In the genomic region with DNA sequence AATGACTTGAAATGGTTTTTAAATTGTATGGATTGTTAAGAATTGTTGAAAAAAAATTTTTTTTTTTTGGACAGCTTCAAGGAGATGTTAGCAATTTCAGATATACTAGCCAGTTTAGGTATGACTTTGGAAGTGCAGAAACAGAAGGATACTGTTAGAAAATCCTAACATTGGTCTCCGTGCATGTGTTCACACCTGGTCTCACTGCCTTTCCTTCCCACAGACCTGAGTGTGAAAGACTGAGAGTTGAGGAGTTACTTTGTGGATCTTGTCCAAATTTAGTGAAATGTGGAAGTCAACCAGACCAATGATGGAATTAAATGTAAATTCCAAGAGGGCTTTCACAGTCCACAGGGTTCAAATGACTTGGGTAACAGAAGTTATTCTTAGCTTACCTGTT, we compare ENCODE assay signal across 31 cellular contexts.
DNase-seq lines count a peak whose midpoint lies in the region; FAIRE-seq and TF ChIP-seq lines count a peak whose summit lies in the region.
"Had no signal": no experiment of that assay in that cellular context is flagged by ENCODE, and none has a peak within 500 bp of the region (broad histone marks: within the 10 kb centered on the region; RNA-seq: fewer than 3 reads in every experiment).

No MANE protein-coding gene starts in this region.

- no peaks in the 10 kb centered on the region for H3K79me2 ChIP-seq in SK-N-SH (ENCODE audit: insufficient read depth)

- no peak for TF ChIP-seq EP300 in SK-N-SH (IDR thresholded peaks at IDR 0.05; ENCODE audit: borderline replicate concordance in 1 of 2, low read depth in 1 of 2, low read length in 1 of 2)

- H2AFZ ChIP-seq in SK-N-SH (ENCODE audit: low read depth): no peak overlapping the region

- no peak overlapping the region for H3K4me2 ChIP-seq in SK-N-SH
- H3K4me2 ChIP-seq: A549; BLaER1; BLaER1 treated with 17β-estradiol and CSF1 and Interleukin-3, amounts not matched to agents 10 nM and 100 nM had no signal

- DNase-seq in H54 (ENCODE audit: insufficient read length, low spot score): no peak
- no peak for DNase-seq in dorsolateral prefrontal cortex
- no peak for DNase-seq in NCI-H2081 treated with DMSO at 0.1 percent for 48 hours (lab: John Stamatoyannopoulos, UW)
- no peak for DNase-seq in SK-N-SH
- DNase-seq: 8988T; ACHN; AML-193; BE2C; C1 segment of cervical spinal cord; Caco-2; Calu3; CD4-positive, alpha-beta memory T cell; CD4-positive, alpha-beta T cell; CD4-positive, CD25-positive, alpha-beta regulatory T cell; CD8-positive, alpha-beta memory T cell; CD8-positive, alpha-beta T cell; COR-L47; DMS 273 treated with DMSO at 0.1 percent for 48 hours; DMS153; DMS53; DMS79; DMS79 treated with DMSO at 0.1 percent for 48 hours; DND-41; EL had no signal

- POLR2A ChIA-PET in SK-N-SH (lab: Yijun Ruan, JAX): no interaction called here

- H3K36me3 ChIP-seq in SK-N-SH (replicated peaks in 1 of 2; ENCODE audit: control insufficient read depth in 1 of 2, insufficient read depth in 2 of 2, low read length in 1 of 2): no peaks in the 10 kb centered on the region
- H3K36me3 ChIP-seq: BE2C; BLaER1; BLaER1 treated with 17β-estradiol and CSF1 and Interleukin-3, amounts not matched to agents 10 nM and 100 nM had no signal

- 11% methylated on average over 1 of the region's 1 CpG for WGBS in SK-N-SH (ENCODE audit: low lambda C conversion rate)

- TF ChIP-seq CTCF in dorsolateral prefrontal cortex (IDR thresholded peaks at IDR 0.05 in 54 of 56, conservative IDR thresholded peaks at IDR 0.05 in 2 of 56; ENCODE audit: low read depth in 1 of 56, partially characterized antibody in 56 of 56) (no peak), SK-N-SH (IDR thresholded peaks at IDR 0.05) (no peak)

- no peaks in the 10 kb centered on the region for H3K4me1 ChIP-seq in SK-N-SH (ENCODE audit: control insufficient read depth in 1 of 2, insufficient read depth in 2 of 2, low read depth in 1 of 2, low read length in 1 of 2)
- H3K4me1 ChIP-seq: A549, BE2C, Caco-2 had no signal

- CTCF ChIA-PET in SK-N-SH (lab: Yijun Ruan, JAX): interaction anchor here (0.6 to 2.2 kb wide), 2 partner anchors 29 to 714 kb away, joined by 3 to 8 read pairs; no protein-coding TSS in a partner anchor

- H3K4me3 ChIP-seq in dorsolateral prefrontal cortex (no peak overlapping the region), SK-N-SH (ENCODE audit: low read depth in 2 of 2, low read length in 1 of 2) (no peak overlapping the region)
- H3K4me3 ChIP-seq: A549; BLaER1; BLaER1 treated with 17β-estradiol and CSF1 and Interleukin-3, amounts not matched to agents 10 nM and 100 nM had no signal

- peak; percentile 60 for FAIRE-seq in H54 (lab: Jason Lieb, UNC)
- FAIRE-seq: A204.1, D721Med had no signal

- H4K20me1 ChIP-seq in SK-N-SH (ENCODE audit: insufficient read depth): no peaks in the 10 kb centered on the region
- H4K20me1 ChIP-seq: BLaER1; BLaER1 treated with 17β-estradiol and CSF1 and Interleukin-3, amounts not matched to agents 10 nM and 100 nM had no signal

- H3K27me3 ChIP-seq in dorsolateral prefrontal cortex (no peaks in the 10 kb centered on the region), SK-N-SH (ENCODE audit: insufficient read depth) (0 out of 2 replicates have a peak, but pooled peaks cover 4% of the 10 kb centered on the region)
- H3K27me3 ChIP-seq: BE2C; BLaER1; BLaER1 treated with 17β-estradiol and CSF1 and Interleukin-3, amounts not matched to agents 10 nM and 100 nM had no signal

- H3K27ac ChIP-seq in dorsolateral prefrontal cortex: peak overlapping the region in 30 of 59 donors; percentile 2 to 73 (median 42)
- H3K27ac ChIP-seq in SK-N-SH (ENCODE audit: low read depth in 2 of 2, low read length in 1 of 2): no peak overlapping the region
- H3K27ac ChIP-seq: 22Rv1; A549; BLaER1; BLaER1 treated with 17β-estradiol and CSF1 and Interleukin-3, amounts not matched to agents 10 nM and 100 nM; C4-2B had no signal

- intact Hi-C loops in dorsolateral prefrontal cortex (cut with DNase I): loop anchor here in 1 of 2 donors (5.0 kb wide), 1 partner anchor 64 kb away; no protein-coding TSS in a partner anchor

- H3F3A ChIP-seq in SK-N-SH (replicated peaks; ENCODE audit: insufficient read depth): no peaks in the 10 kb centered on the region

- no peaks in the 10 kb centered on the region for H3K9me2 ChIP-seq in SK-N-SH

- no peak overlapping the region for H3K9ac ChIP-seq in SK-N-SH
- H3K9ac ChIP-seq: BLaER1; BLaER1 treated with 17β-estradiol and CSF1 and Interleukin-3, amounts not matched to agents 10 nM and 100 nM had no signal

- no peaks in the 10 kb centered on the region for H3K9me3 ChIP-seq in SK-N-SH
- H3K9me3 ChIP-seq: A549, BE2C, BLaER1, Caco-2 had no signal

- no peak for TF ChIP-seq POLR2A in H54 (IDR thresholded peaks at IDR 0.05; ENCODE audit: low read depth, low read length)

- TF ChIP-seq RAD21 in SK-N-SH (IDR thresholded peaks at IDR 0.05; ENCODE audit: low read length): no peak

TF ChIP-seq in SK-N-SH, 30 proteins besides CTCF, POLR2A, EP300 and RAD21:
- no peak for TF ChIP-seq NRF1 (IDR thresholded peaks at IDR 0.05; ENCODE audit: low read depth, low read length)

Comparison
In these comparisons a context has a peak if more than half of its experiments do, and no peak if none do; other contexts are left out.
1. H3K27ac ChIP-seq: peak in dorsolateral prefrontal cortex (30 of 59); none in SK-N-SH (0 of 2).